In genomic region chrX:46686003-46686645, GRCh38 we compare ENCODE assay signal across 8 cellular contexts.
DNase-seq lines count a peak whose midpoint lies in the region; ATAC-seq and TF ChIP-seq lines count a peak whose summit lies in the region.

No MANE protein-coding gene starts in this region.

- H3K4me1 ChIP-seq in Karpas-422 (ENCODE audit: low read length) = no peaks in the 10 kb centered on the region

- no peaks in the 10 kb centered on the region for H3K9me2 ChIP-seq in Karpas-422 (replicated peaks; ENCODE audit: insufficient read depth, low read length)

- H3K9me3 ChIP-seq in Karpas-422 (ENCODE audit: low read length) = no peaks in the 10 kb centered on the region

- peak; percentile 28 for DNase-seq in ACHN
- peak; percentile 40 for DNase-seq in GM03348 (ENCODE audit: low spot score)
- DNase-seq in Karpas-422 = peak; percentile 76
- DNase-seq in epithelial cell of esophagus (ENCODE audit: low read depth) = peak; percentile 42

- H3K79me2 ChIP-seq in Karpas-422 (ENCODE audit: low read length) = no peaks in the 10 kb centered on the region

- no peaks in the 10 kb centered on the region for H3K27me3 Mint-ChIP-seq in nephron (ENCODE audit: low read depth)

- H3K4me3 Mint-ChIP-seq in nephron = no peak overlapping the region

- H3K4me3 ChIP-seq in Karpas-422 (ENCODE audit: low read length) = no peak overlapping the region
- no peak overlapping the region for H3K4me3 ChIP-seq in epithelial cell of esophagus (ENCODE audit: low read length)

- H3K9ac ChIP-seq in Karpas-422 (ENCODE audit: low read length) = no peak overlapping the region

- no peak overlapping the region for H2AFZ ChIP-seq in Karpas-422 (ENCODE audit: low read length)

- no peaks in the 10 kb centered on the region for H3K36me3 ChIP-seq in Karpas-422 (ENCODE audit: insufficient read depth, low read length)

- in situ Hi-C loops in ACHN (cut with HindIII; ENCODE audit: low pct_ligation_motif_present, low pct_unique_long_range_greater_than_20kb, low sequenced_read_pairs) = no loop called here

- ATAC-seq in GM21528 (IDR thresholded peaks at IDR 0.05; ENCODE audit: low FRiP score, unreplicated experiment) (no peak), HG03439 (IDR thresholded peaks at IDR 0.05; ENCODE audit: unreplicated experiment) (no peak)

- H3K4me1 Mint-ChIP-seq in nephron = no peaks in the 10 kb centered on the region

- H3K36me3 Mint-ChIP-seq in nephron (ENCODE audit: low read depth) = no peaks in the 10 kb centered on the region

- no peak overlapping the region for H3K4me2 ChIP-seq in Karpas-422 (ENCODE audit: low read depth, low read length, poor library complexity, severe bottlenecking)

- TF ChIP-seq CTCF in VCaP (conservative IDR thresholded peaks at IDR 0.05) (peak; percentile 66), epithelial cell of esophagus (IDR thresholded peaks at IDR 0.05; ENCODE audit: insufficient read depth, low read depth, low read length, missing control alignments) (peak; percentile 66), nephron (IDR thresholded peaks at IDR 0.05; ENCODE audit: unreplicated experiment in 3 of 3) (peak; percentile 62 to 67 (median 62))

- H3K27ac ChIP-seq in Karpas-422 (ENCODE audit: low read length) (no peak overlapping the region), VCaP (no peak overlapping the region)

- no peaks in the 10 kb centered on the region for H3K9me3 Mint-ChIP-seq in nephron

- H3K27me3 ChIP-seq in Karpas-422 (ENCODE audit: low read length) = no peaks in the 10 kb centered on the region

- H4K20me1 ChIP-seq in Karpas-422 (ENCODE audit: insufficient read depth, low read depth, low read length) = no peaks in the 10 kb centered on the region

- H3K27ac Mint-ChIP-seq in nephron = no peak overlapping the region
